9 cellular contexts compared by ENCODE assay signal in genomic region chr1:1630191-1630964, GRCh38. TPM values are rescaled to one million over a fixed set of nuclear protein-coding genes. Genes with fewer than 3 reads are reported as not detected.
DNase-seq lines count a peak whose midpoint lies in the region; ATAC-seq, FAIRE-seq and TF ChIP-seq lines count a peak whose summit lies in the region.
"Had no signal": no experiment of that assay in that cellular context is flagged by ENCODE, and none has a peak within 500 bp of the region (broad histone marks: within the 10 kb centered on the region; RNA-seq: fewer than 3 reads in every experiment).

No MANE protein-coding gene starts in this region.

- no peaks in the 10 kb centered on the region for H4K20me1 ChIP-seq in GM12878 (ENCODE audit: control insufficient read depth, insufficient read depth)

- H3K9me3 Mint-ChIP-seq in MCF 10A (ENCODE audit: unreplicated experiment), result no peaks in the 10 kb centered on the region

- H3K27me3 ChIP-seq in GM12878 (replicated peaks in 1 of 2; ENCODE audit: control insufficient read depth in 2 of 2, insufficient read depth in 2 of 2, low read length in 1 of 2), result peaks cover 0 to 2% of the 10 kb centered on the region in 2 experiments; a peak in 2 of 4 replicates
- H3K27me3 ChIP-seq: SJSA1 had no signal

- no peak for TF ChIP-seq EP300 in GM12878 (IDR thresholded peaks at IDR 0.05; ENCODE audit: borderline replicate concordance in 1 of 2, control insufficient read depth in 1 of 2, low read depth in 2 of 2, low read length in 2 of 2)

- under 1% methylated on average over 31 of the region's 81 CpGs for WGBS in GM12878 (ENCODE audit: insufficient coverage, insufficient replicate concordance, low lambda C conversion rate, missing lambda C conversion rate)

- H3K9me3 ChIP-seq in GM12878 (replicated peaks; ENCODE audit: control insufficient read depth, insufficient read depth, low read length), result no peaks in the 10 kb centered on the region
- H3K9me3 ChIP-seq: SJSA1 had no signal

- H3K36me3 ChIP-seq in GM12878 (ENCODE audit: control insufficient read depth in 2 of 2, insufficient read depth in 2 of 2, low read length in 1 of 2), result no peaks in the 10 kb centered on the region

- TF ChIP-seq CTCF in GM12878 (IDR thresholded peaks at IDR 0.05 in 2 of 3, conservative IDR thresholded peaks at IDR 0.05 in 1 of 3; ENCODE audit: control insufficient read depth in 2 of 3, extremely low read depth in 1 of 3, insufficient read depth in 1 of 3, low read depth in 3 of 3, low read length in 3 of 3) (peak in 1 of 3 experiments; percentile 14; a peak in 2 of 6 replicates), MCF 10A (IDR thresholded peaks at IDR 0.05; ENCODE audit: unreplicated experiment) (no peak)

- no peak overlapping the region for H3K9ac ChIP-seq in GM12878 (ENCODE audit: control insufficient read depth, insufficient read depth, low read length)

- H3K27ac Mint-ChIP-seq in MCF 10A (ENCODE audit: low read depth, unreplicated experiment), result no peak overlapping the region

- POLR2A ChIA-PET in GM12878 (lab: Charles Lee), result interaction anchor here (1.2 to 1.4 kb wide), 2 partner anchors 13 to 47 kb away, joined by 4 to 6 read pairs; no protein-coding TSS in a partner anchor
- POLR2A ChIA-PET in MCF 10A (lab: Yijun Ruan, JAX), result interaction anchor here (0.6 kb wide), 1 partner anchor 173 kb away, joined by 5 read pairs; no protein-coding TSS in a partner anchor

- no peaks in the 10 kb centered on the region for H3K79me2 ChIP-seq in GM12878 (ENCODE audit: control insufficient read depth, insufficient read depth, low read length)

- H3K27ac ChIP-seq in GM12878 (ENCODE audit: control insufficient read depth, insufficient read depth), result no peak overlapping the region
- H3K27ac ChIP-seq: SJSA1 had no signal

- SMC1A ChIA-PET in GM12878 (lab: Charles Lee; ENCODE audit: uncharacterized antibody, unreplicated experiment), result no interaction called here

- DNase-seq in T-helper 9 cell (peak; percentile 90), GM12878 (ENCODE audit: low read depth, low spot score) (peak; percentile 59), left kidney (ENCODE audit: low read depth, low spot score) (peak; percentile 97), MCF 10A (ENCODE audit: unreplicated experiment) (no peak)
- DNase-seq in stimulated activated CD8-positive, alpha-beta memory T cell treated with anti-CD3 and anti-CD28 coated beads, Interleukin-12 subunit alpha, Interleukin-12 subunit beta, amount 100 ng/mL, for 24 hours (ENCODE audit: extremely low read depth), result peak; percentile 84

- intact Hi-C loops in GM12878 (cut with micrococcal nuclease; ENCODE audit: unreplicated experiment), result no loop called here
- intact Hi-C loops in MCF 10A (cut with micrococcal nuclease), result no loop called here

- H3K4me3 Mint-ChIP-seq in MCF 10A (ENCODE audit: unreplicated experiment), result no peak overlapping the region

- TF ChIP-seq RAD21 in GM12878 (IDR thresholded peaks at IDR 0.05; ENCODE audit: insufficient read depth, low read depth, low read length), result no peak

- H3K27me3 Mint-ChIP-seq in MCF 10A (ENCODE audit: insufficient read depth, unreplicated experiment), result no peaks in the 10 kb centered on the region

- CTCF ChIA-PET in GM12878 (lab: Yijun Ruan, JAX) (interaction anchor here (0.8 to 1.7 kb wide), 2 partner anchors 16 to 47 kb away, joined by 3 to 6 read pairs; no protein-coding TSS in a partner anchor), MCF 10A (lab: Yijun Ruan, JAX) (no interaction called here)

- RAD21 ChIA-PET in GM12878 (lab: Charles Lee; ENCODE audit: unreplicated experiment), result interaction anchor here (0.8 to 1.1 kb wide), 2 partner anchors 15 to 48 kb away, joined by 3 to 7 read pairs; partner anchors contain the start of gene MIB2

- no peaks in the 10 kb centered on the region for H3K36me3 Mint-ChIP-seq in MCF 10A (ENCODE audit: insufficient read depth, unreplicated experiment)

- no TSS peak for BruUV-seq in GM12878 (replicated peaks; lab: Mats Ljungman, UMichigan)
- BruUV-seq in MCF 10A (replicated peaks; lab: Mats Ljungman, UMichigan), result no TSS peak

- no peaks in the 10 kb centered on the region for H3K4me1 ChIP-seq in GM12878 (ENCODE audit: control insufficient read depth, insufficient read depth, low read length)
- H3K4me1 ChIP-seq: SJSA1 had no signal

- in situ Hi-C loops in GM12878 (cut with MboI), result no loop called here

- no peak overlapping the region for H2AFZ ChIP-seq in GM12878 (ENCODE audit: control insufficient read depth, low read depth, low read length)

- peak; percentile 84 for FAIRE-seq in GM12878 (lab: Jason Lieb, UNC)

- peak overlapping the region; percentile 36; the same call in 1 of the 2 replicates for H3K4me3 ChIP-seq in GM12878
- H3K4me3 ChIP-seq: SJSA1 had no signal

- peak; percentile 77 for TF ChIP-seq POLR2A in GM12878 (IDR thresholded peaks at IDR 0.05; ENCODE audit: low read depth, low read length)

- no peaks in the 10 kb centered on the region for H3K4me1 Mint-ChIP-seq in MCF 10A (ENCODE audit: insufficient read depth, unreplicated experiment)

- ATAC-seq in GM19043 (IDR thresholded peaks at IDR 0.05; ENCODE audit: low read depth, unreplicated experiment) (peak; percentile 71), HG03520 (IDR thresholded peaks at IDR 0.05; ENCODE audit: unreplicated experiment) (peak; percentile 67), GM12878 (peak; percentile 83), HG02588 (IDR thresholded peaks at IDR 0.05; ENCODE audit: unreplicated experiment) (no peak)

- peak overlapping the region; percentile 45 for H3K4me2 ChIP-seq in GM12878 (ENCODE audit: control insufficient read depth, insufficient read depth)

RNA-seq across cellular contexts. Expression of gene MMP23B, which starts 1.6 kb away (rescaled TPM):
- 0.90 and 1.4 TPM in 2 replicates for total RNA-seq in GM12878 (2013; cell fraction: nucleolus; rRNA removed)
- 0.34 and 0.54 TPM in 2 replicates for total RNA-seq in GM12878 (2014; rRNA removed)
- total RNA-seq in GM12878 (2014; rRNA removed; fragmentation: Illumina TruSeq; extraction: Trizol), result not detected in 2 replicates
- total RNA-seq in GM12878 (2021), result 0.51 and 0.74 TPM in 2 replicates
- polyA plus RNA-seq in GM12878 (2011; ENCODE audit: low read depth), result not detected
- polyA plus RNA-seq in GM12878 (2011; rRNA removed), result 0.33 TPM in 1 of 2 replicates, not detected in the other
- polyA plus RNA-seq in GM12878 (2011; cell fraction: cytosol; rRNA removed), result 0.04 and 0.22 TPM in 2 replicates
- 7.0 and 8.0 TPM in 2 replicates for polyA plus RNA-seq in GM12878 (2011; cell fraction: nucleus; rRNA removed)
- 1.3 and 1.5 TPM in 2 replicates for polyA plus RNA-seq in GM12878 (2012)
- polyA plus RNA-seq in GM12878 (2014; fragmentation: Illumina TruSeq; extraction: Trizol), result not detected in 2 replicates
- polyA plus RNA-seq in GM12878 (2014; fragmentation: Nextera tagmentation; extraction: Ambion mirVana), result not detected
- polyA plus RNA-seq in GM12878 (2014; rRNA removed), result 0.33 and 0.43 TPM in 2 replicates
- under 1 TPM; 0.25 to 0.76 TPM for polyA plus RNA-seq in GM12878 (2016; fragmentation: Nextera tagmentation; extraction: Ambion mirVana)
- polyA minus RNA-seq in GM12878 (2011; rRNA and poly(A)+ RNA removed), result 0.31 TPM in 1 of 2 replicates, not detected in the other
- not detected in 2 replicates for polyA minus RNA-seq in GM12878 (2011; cell fraction: cytosol; rRNA and poly(A)+ RNA removed)
- 2.1 TPM in 1 of 2 replicates, not detected in the other for polyA minus RNA-seq in GM12878 (2011; cell fraction: nucleus; rRNA and poly(A)+ RNA removed)
- total RNA-seq in MCF 10A (2022), result 1.4 and 1.7 TPM in 2 replicates

RNA-seq across cellular contexts. Expression of gene MIB2, which starts 15.1 kb away (rescaled TPM):
- 80.2 and 99.1 TPM in 2 replicates for total RNA-seq in GM12878 (2013; cell fraction: nucleolus; rRNA removed)
- total RNA-seq in GM12878 (2014; rRNA removed), result 13.9 and 17.1 TPM in 2 replicates
- 1.8 and 2.3 TPM in 2 replicates for total RNA-seq in GM12878 (2014; rRNA removed; fragmentation: Illumina TruSeq; extraction: Trizol)
- total RNA-seq in GM12878 (2021), result 25.4 and 26.8 TPM in 2 replicates
- polyA plus RNA-seq in GM12878 (2011; ENCODE audit: low read depth), result 7.1 TPM
- 3.2 and 5.5 TPM in 2 replicates for polyA plus RNA-seq in GM12878 (2011; rRNA removed)
- 9.8 and 20.7 TPM in 2 replicates for polyA plus RNA-seq in GM12878 (2011; cell fraction: cytosol; rRNA removed)
- polyA plus RNA-seq in GM12878 (2011; cell fraction: nucleus; rRNA removed), result 125 and 131 TPM in 2 replicates
- polyA plus RNA-seq in GM12878 (2012), result 30.3 and 35.7 TPM in 2 replicates
- polyA plus RNA-seq in GM12878 (2014; fragmentation: Illumina TruSeq; extraction: Trizol), result 0.60 and 0.78 TPM in 2 replicates
- under 1 TPM in 1 of 2 experiments, not detected in 1; 0.42 TPM for polyA plus RNA-seq in GM12878 (2014; fragmentation: Nextera tagmentation; extraction: Ambion mirVana)
- 17.4 and 23.0 TPM in 2 replicates for polyA plus RNA-seq in GM12878 (2014; rRNA removed)
- polyA plus RNA-seq in GM12878 (2016; fragmentation: Nextera tagmentation; extraction: Ambion mirVana), result 10 to 100 TPM; 10.9 to 15.4 TPM
- 7.2 and 11.2 TPM in 2 replicates for polyA minus RNA-seq in GM12878 (2011; rRNA and poly(A)+ RNA removed)
- 8.7 and 9.5 TPM in 2 replicates for polyA minus RNA-seq in GM12878 (2011; cell fraction: cytosol; rRNA and poly(A)+ RNA removed)
- 21.6 and 34.3 TPM in 2 replicates for polyA minus RNA-seq in GM12878 (2011; cell fraction: nucleus; rRNA and poly(A)+ RNA removed)
- total RNA-seq in MCF 10A (2022), result 46.4 and 61.3 TPM in 2 replicates

RNA-seq across cellular contexts. Expression of gene CDK11B, which starts 28.4 kb away (rescaled TPM):
- 4.8 and 6.2 TPM in 2 replicates for total RNA-seq in GM12878 (2013; cell fraction: nucleolus; rRNA removed)
- total RNA-seq in GM12878 (2014; rRNA removed), result 15.4 and 17.1 TPM in 2 replicates
- total RNA-seq in GM12878 (2014; rRNA removed; fragmentation: Illumina TruSeq; extraction: Trizol), result 10.8 and 11.9 TPM in 2 replicates
- total RNA-seq in GM12878 (2021), result 24.0 and 24.2 TPM in 2 replicates
- polyA plus RNA-seq in GM12878 (2011; ENCODE audit: low read depth), result 12.6 TPM
- 2.8 and 5.3 TPM in 2 replicates for polyA plus RNA-seq in GM12878 (2011; rRNA removed)
- polyA plus RNA-seq in GM12878 (2011; cell fraction: cytosol; rRNA removed), result 7.7 and 10.3 TPM in 2 replicates
- 25.6 and 48.4 TPM in 2 replicates for polyA plus RNA-seq in GM12878 (2011; cell fraction: nucleus; rRNA removed)
- 20.1 and 22.9 TPM in 2 replicates for polyA plus RNA-seq in GM12878 (2012)
- polyA plus RNA-seq in GM12878 (2014; fragmentation: Illumina TruSeq; extraction: Trizol), result 30.9 and 43.8 TPM in 2 replicates
- polyA plus RNA-seq in GM12878 (2014; fragmentation: Nextera tagmentation; extraction: Ambion mirVana), result 1 to 10 TPM; 3.2 to 6.9 TPM
- polyA plus RNA-seq in GM12878 (2014; rRNA removed), result 19.4 and 23.2 TPM in 2 replicates
- polyA plus RNA-seq in GM12878 (2016; fragmentation: Nextera tagmentation; extraction: Ambion mirVana), result 10 to 100 TPM; 18.9 to 22.4 TPM
- 2.2 and 3.0 TPM in 2 replicates for polyA minus RNA-seq in GM12878 (2011; rRNA and poly(A)+ RNA removed)
- polyA minus RNA-seq in GM12878 (2011; cell fraction: cytosol; rRNA and poly(A)+ RNA removed), result 3.4 and 3.7 TPM in 2 replicates
- polyA minus RNA-seq in GM12878 (2011; cell fraction: nucleus; rRNA and poly(A)+ RNA removed), result 2.4 and 3.8 TPM in 2 replicates
- total RNA-seq in MCF 10A (2022), result 32.0 and 32.5 TPM in 2 replicates

RNA-seq across cellular contexts. Expression of gene FNDC10, which starts 30.4 kb away (rescaled TPM):
- total RNA-seq in GM12878 (2013; cell fraction: nucleolus; rRNA removed), result 0.46 and 0.59 TPM in 2 replicates
- 0.22 and 0.23 TPM in 2 replicates for total RNA-seq in GM12878 (2014; rRNA removed)
- total RNA-seq in GM12878 (2014; rRNA removed; fragmentation: Illumina TruSeq; extraction: Trizol), result 0.27 and 0.28 TPM in 2 replicates
- total RNA-seq in GM12878 (2021), result 1.0 and 1.3 TPM in 2 replicates
- polyA plus RNA-seq in GM12878 (2011; ENCODE audit: low read depth), result 0.50 TPM
- polyA plus RNA-seq in GM12878 (2011; rRNA removed), result not detected in 2 replicates
- polyA plus RNA-seq in GM12878 (2011; cell fraction: cytosol; rRNA removed), result 0.05 TPM in 1 of 2 replicates, not detected in the other
- polyA plus RNA-seq in GM12878 (2011; cell fraction: nucleus; rRNA removed), result 0.09 TPM in 1 of 2 replicates, not detected in the other
- 1.0 and 1.2 TPM in 2 replicates for polyA plus RNA-seq in GM12878 (2012)
- polyA plus RNA-seq in GM12878 (2014; fragmentation: Illumina TruSeq; extraction: Trizol), result 0.18 TPM in 1 of 2 replicates, not detected in the other
- polyA plus RNA-seq in GM12878 (2014; fragmentation: Nextera tagmentation; extraction: Ambion mirVana), result under 1 TPM in 1 of 2 experiments, not detected in 1; 0.05 TPM
- polyA plus RNA-seq in GM12878 (2014; rRNA removed), result 0.79 and 1.1 TPM in 2 replicates
- not detected for polyA plus RNA-seq in GM12878 (2016; fragmentation: Nextera tagmentation; extraction: Ambion mirVana)
- 0.10 TPM in 1 of 2 replicates, not detected in the other for polyA minus RNA-seq in GM12878 (2011; rRNA and poly(A)+ RNA removed)
- not detected in 2 replicates for polyA minus RNA-seq in GM12878 (2011; cell fraction: cytosol; rRNA and poly(A)+ RNA removed)
- not detected in 2 replicates for polyA minus RNA-seq in GM12878 (2011; cell fraction: nucleus; rRNA and poly(A)+ RNA removed)
- total RNA-seq in MCF 10A (2022), result 4.3 and 5.1 TPM in 2 replicates

RNA-seq across cellular contexts. Expression of gene SSU72, which starts 55.7 kb away (rescaled TPM):
- 51.4 and 55.8 TPM in 2 replicates for total RNA-seq in GM12878 (2013; cell fraction: nucleolus; rRNA removed)
- total RNA-seq in GM12878 (2014; rRNA removed) (61.6 and 67.8 TPM in 2 replicates), GM12878 (2014; rRNA removed; fragmentation: Illumina TruSeq; extraction: Trizol) (38.1 and 42.5 TPM in 2 replicates), GM12878 (2021) (92.6 and 97.4 TPM in 2 replicates), MCF 10A (2022) (97.4 and 104 TPM in 2 replicates)
- polyA plus RNA-seq in GM12878 (2011; ENCODE audit: low read depth), result 38.3 TPM
- polyA plus RNA-seq in GM12878 (2011; rRNA removed) (46.7 and 53.3 TPM in 2 replicates), GM12878 (2014; fragmentation: Illumina TruSeq; extraction: Trizol) (66.7 and 84.0 TPM in 2 replicates), GM12878 (2014; fragmentation: Nextera tagmentation; extraction: Ambion mirVana) (10 to 100 TPM; 28.6 to 60.5 TPM), GM12878 (2014; rRNA removed) (110 and 117 TPM in 2 replicates), GM12878 (2016; fragmentation: Nextera tagmentation; extraction: Ambion mirVana) (100 to 1,000 TPM in 1 of 2 experiments, 10 to 100 TPM in 1; 67.5 to 172 TPM)
- 59.7 and 66.8 TPM in 2 replicates for polyA plus RNA-seq in GM12878 (2011; cell fraction: cytosol; rRNA removed)
- polyA plus RNA-seq in GM12878 (2011; cell fraction: nucleus; rRNA removed), result 63.3 and 72.6 TPM in 2 replicates
- 73.2 and 74.8 TPM in 2 replicates for polyA plus RNA-seq in GM12878 (2012)
- polyA minus RNA-seq in GM12878 (2011; rRNA and poly(A)+ RNA removed), result 32.8 and 47.5 TPM in 2 replicates
- 24.9 and 28.1 TPM in 2 replicates for polyA minus RNA-seq in GM12878 (2011; cell fraction: cytosol; rRNA and poly(A)+ RNA removed)
- 19.0 and 37.2 TPM in 2 replicates for polyA minus RNA-seq in GM12878 (2011; cell fraction: nucleus; rRNA and poly(A)+ RNA removed)
